In the genomic region with DNA sequence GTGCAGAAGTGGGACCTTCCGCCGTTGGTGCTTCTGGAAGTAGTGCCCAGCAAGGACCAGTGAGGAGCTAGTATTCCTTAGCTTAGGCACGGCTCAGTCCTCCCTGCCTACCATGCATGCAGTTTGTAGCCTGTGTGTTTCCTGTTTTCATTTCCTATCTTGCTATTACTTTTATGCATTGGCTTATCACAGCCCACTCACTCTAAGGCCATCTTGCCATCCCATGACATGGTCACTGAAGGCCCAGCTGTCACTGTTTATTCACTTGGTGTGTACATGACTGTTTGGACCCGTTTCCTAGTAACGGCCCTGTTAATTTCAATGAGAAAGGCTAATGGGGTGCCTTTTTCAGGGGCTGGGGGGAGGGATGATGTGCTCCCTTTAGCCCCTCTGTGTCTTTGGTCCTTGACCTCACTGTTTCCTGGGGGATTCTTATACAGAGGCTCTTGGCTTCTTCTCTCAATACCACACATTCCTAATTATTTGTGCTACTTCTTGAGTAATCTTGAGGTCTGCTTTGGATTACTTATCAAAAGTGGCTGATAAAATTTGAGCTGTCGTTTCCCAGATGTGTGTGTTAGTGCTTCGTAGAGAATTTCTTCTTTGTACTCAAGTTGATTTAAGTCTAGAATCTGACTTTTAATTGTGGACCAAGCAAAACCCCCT, we compare ENCODE assay signal across 9 cellular contexts. TPM values are rescaled to one million over a fixed set of nuclear protein-coding genes. Genes with fewer than 3 reads are reported as not detected.
DNase-seq lines count a peak whose midpoint lies in the region; ATAC-seq and FAIRE-seq lines count a peak whose summit lies in the region.
"Had no signal": no experiment of that assay in that cellular context is flagged by ENCODE, and none has a peak within 500 bp of the region (broad histone marks: within the 10 kb centered on the region; RNA-seq: fewer than 3 reads in every experiment).

No MANE protein-coding gene starts in this region.

- H3K9me3 ChIP-seq in small intestine (ENCODE audit: control insufficient read depth, low read depth), result no peaks in the 10 kb centered on the region

- intact Hi-C loops in Right ventricle myocardium superior (cut with DNase I) (no loop called here), posterior vena cava (cut with DNase I) (no loop called here)

- no peak for FAIRE-seq in small intestine (lab: Jason Lieb, UNC)

- peak; percentile 18 for ATAC-seq in GM19395 (IDR thresholded peaks at IDR 0.05; ENCODE audit: unreplicated experiment)
- peak; percentile 42 for ATAC-seq in Right ventricle myocardium superior (ENCODE audit: poor library complexity)
- ATAC-seq in HG03025 (IDR thresholded peaks at IDR 0.05; ENCODE audit: low FRiP score, unreplicated experiment), result no peak
- ATAC-seq in HG02571 (IDR thresholded peaks at IDR 0.05; ENCODE audit: unreplicated experiment), result no peak

- 36 to 44% (median 43%) methylated on average over 7 of the region's 7 CpGs for WGBS in small intestine, 3 donors

- H3K4me3 ChIP-seq in small intestine (ENCODE audit: low read depth in 1 of 2, low read length in 2 of 2), result no peak overlapping the region

- H3K36me3 ChIP-seq in small intestine (ENCODE audit: control insufficient read depth in 2 of 2, insufficient read depth in 2 of 2, low read length in 2 of 2), result no peaks in the 10 kb centered on the region

- H3K27me3 ChIP-seq in small intestine (ENCODE audit: control insufficient read depth in 2 of 2, insufficient read depth in 2 of 2, low read length in 2 of 2), result no peaks in the 10 kb centered on the region

- DNase-seq in RPMI7951 (ENCODE audit: low read depth) (peak; percentile 73), Right ventricle myocardium superior (no peak), small intestine (peak; percentile 66), posterior vena cava (ENCODE audit: low spot score) (no peak)
- DNase-seq in stimulated activated CD4-positive, alpha-beta T cell treated with anti-CD3 and anti-CD28 coated beads, Interleukin-4, amount 100 ng/mL, for 1 hour, result no peak

- peaks cover 9 to 24% of the 10 kb centered on the region in 2 donors for H3K4me1 ChIP-seq in small intestine (ENCODE audit: control insufficient read depth in 2 of 2, insufficient read depth in 1 of 2, low read depth in 1 of 2, low read length in 1 of 2)

- H3K27ac ChIP-seq in small intestine (ENCODE audit: low read depth in 1 of 2, low read length in 1 of 2), result peak overlapping the region in 1 of 2 donors; percentile 74
- H3K27ac ChIP-seq: epithelial cell of prostate had no signal

RNA-seq across cellular contexts. Expression of a gene that starts 24.5 kb away (rescaled TPM):
- total RNA-seq in RPMI7951 (2014; rRNA removed; shearing (Covaris generic)), result 15.4 and 16.5 TPM in 2 replicates
- 273 TPM for total RNA-seq in Right ventricle myocardium superior
- 10 to 100 TPM; 20.9 to 74.7 (median 36.5) TPM for polyA plus RNA-seq in small intestine
- total RNA-seq in posterior vena cava, result 10 to 100 TPM; 29.4 to 39.2 TPM

Comparison
In these comparisons a context has a peak if more than half of its experiments do, and no peak if none do; other contexts are left out.
1. ATAC-seq: peak in GM19395 (single experiment) and Right ventricle myocardium superior (single experiment); none in HG03025 (single experiment) and HG02571 (single experiment).
2. DNase-seq: peak in RPMI7951 (single experiment) and small intestine (single experiment); none in Right ventricle myocardium superior (single experiment), stimulated activated CD4-positive, alpha-beta T cell treated with anti-CD3 and anti-CD28 coated beads, Interleukin-4, amount 100 ng/mL, for 1 hour (single experiment) and posterior vena cava (single experiment).